ENCODE assay signal across 8 cellular contexts in genomic region chr6:142300758-142301251, GRCh38. TPM values are rescaled to one million over a fixed set of nuclear protein-coding genes. Genes with fewer than 3 reads are reported as not detected.
DNase-seq lines count a peak whose midpoint lies in the region; ATAC-seq, FAIRE-seq and TF ChIP-seq lines count a peak whose summit lies in the region.

No MANE protein-coding gene starts in this region.

- peaks cover 37% of the 10 kb centered on the region for H3K27me3 Mint-ChIP-seq in T-helper 2 cell treated with Interferon-gamma antibody and Interleukin-4, amounts not matched to agents 5 μg/mL and 100 μg/mL, for 36 hours (ENCODE audit: low read depth)
- peaks cover 49% of the 10 kb centered on the region for H3K27me3 Mint-ChIP-seq in activated T-helper 2 cell treated with anti-CD3 and anti-CD28 coated beads, Interferon-gamma antibody, Interleukin-2, Interleukin-4, amounts not matched to agents 10 μg/mL and 5 μg/mL and 100 μg/mL, durations not matched to agents 14 hours and 24 hours and 36 hours (ENCODE audit: low read depth)
- peaks cover 3 to 13% (median 6%) of the 10 kb centered on the region in 3 donors for H3K27me3 Mint-ChIP-seq in immature natural killer cell (ENCODE audit: low read depth in 3 of 3)
- H3K27me3 Mint-ChIP-seq in stimulated activated naive CD8-positive, alpha-beta T cell treated with anti-CD3 and anti-CD28 coated beads, Interleukin-15, amount 100 ng/mL, for 72 hours = peaks cover 14% of the 10 kb centered on the region

- no peak for TF ChIP-seq POLR2A in GM12891 (IDR thresholded peaks at IDR 0.05; ENCODE audit: low read depth, low read length)

- H3K4me3 Mint-ChIP-seq in T-helper 2 cell treated with Interferon-gamma antibody and Interleukin-4, amounts not matched to agents 5 μg/mL and 100 μg/mL, for 36 hours = peak overlapping the region; percentile 52
- peak overlapping the region; percentile 37 for H3K4me3 Mint-ChIP-seq in activated T-helper 2 cell treated with anti-CD3 and anti-CD28 coated beads, Interferon-gamma antibody, Interleukin-2, Interleukin-4, amounts not matched to agents 10 μg/mL and 5 μg/mL and 100 μg/mL, durations not matched to agents 14 hours and 24 hours and 36 hours (ENCODE audit: low read depth)
- peak overlapping the region in 3 of 5 donors; percentile 5 to 59 (median 57) for H3K4me3 Mint-ChIP-seq in immature natural killer cell
- H3K4me3 Mint-ChIP-seq in stimulated activated naive CD8-positive, alpha-beta T cell treated with anti-CD3 and anti-CD28 coated beads, Interleukin-15, amount 100 ng/mL, for 72 hours = peak overlapping the region; percentile 87 to 95

- no peaks in the 10 kb centered on the region for H3K4me1 Mint-ChIP-seq in T-helper 2 cell treated with Interferon-gamma antibody and Interleukin-4, amounts not matched to agents 5 μg/mL and 100 μg/mL, for 36 hours (ENCODE audit: low read depth)
- H3K4me1 Mint-ChIP-seq in activated T-helper 2 cell treated with anti-CD3 and anti-CD28 coated beads, Interferon-gamma antibody, Interleukin-2, Interleukin-4, amounts not matched to agents 10 μg/mL and 5 μg/mL and 100 μg/mL, durations not matched to agents 14 hours and 24 hours and 36 hours (ENCODE audit: low read depth) = peaks cover 2% of the 10 kb centered on the region
- H3K4me1 Mint-ChIP-seq in immature natural killer cell = peaks cover 0 to 3% of the 10 kb centered on the region in 2 donors
- H3K4me1 Mint-ChIP-seq in stimulated activated naive CD8-positive, alpha-beta T cell treated with anti-CD3 and anti-CD28 coated beads, Interleukin-15, amount 100 ng/mL, for 72 hours = peaks cover 21% of the 10 kb centered on the region

- no peak for FAIRE-seq in GM12891 (lab: Jason Lieb, UNC)

- intact Hi-C loops in activated T-helper 2 cell treated with anti-CD3 and anti-CD28 coated beads, Interferon-gamma antibody, Interleukin-2, Interleukin-4, amounts not matched to agents 10 μg/mL and 5 μg/mL and 100 μg/mL, durations not matched to agents 14 hours and 24 hours and 36 hours (cut with micrococcal nuclease) = no loop called here

- no peak for DNase-seq in T-helper 2 cell treated with Interferon-gamma antibody and Interleukin-4, amounts not matched to agents 5 μg/mL and 100 μg/mL, for 36 hours (ENCODE audit: low spot score)
- no peak for DNase-seq in T-helper 2 cell
- no peak for DNase-seq in activated T-helper 2 cell treated with anti-CD3 and anti-CD28 coated beads, Interferon-gamma antibody, Interleukin-2, Interleukin-4, amounts not matched to agents 10 μg/mL and 5 μg/mL and 100 μg/mL, durations not matched to agents 14 hours and 24 hours and 36 hours (ENCODE audit: low spot score)
- DNase-seq in immature natural killer cell = no peak
- no peak for DNase-seq in stimulated activated naive CD8-positive, alpha-beta T cell treated with anti-CD3 and anti-CD28 coated beads, Interleukin-15, amount 100 ng/mL, for 72 hours
- DNase-seq in GM12891 (ENCODE audit: insufficient read length, low spot score) = no peak

- no peaks in the 10 kb centered on the region for H3K36me3 Mint-ChIP-seq in T-helper 2 cell treated with Interferon-gamma antibody and Interleukin-4, amounts not matched to agents 5 μg/mL and 100 μg/mL, for 36 hours (ENCODE audit: low read depth)
- H3K36me3 Mint-ChIP-seq in activated T-helper 2 cell treated with anti-CD3 and anti-CD28 coated beads, Interferon-gamma antibody, Interleukin-2, Interleukin-4, amounts not matched to agents 10 μg/mL and 5 μg/mL and 100 μg/mL, durations not matched to agents 14 hours and 24 hours and 36 hours (ENCODE audit: low read depth) = no peaks in the 10 kb centered on the region
- peaks cover 0 to 4% (median 0%) of the 10 kb centered on the region in 3 donors for H3K36me3 Mint-ChIP-seq in immature natural killer cell

- no peak overlapping the region for H3K27ac Mint-ChIP-seq in T-helper 2 cell treated with Interferon-gamma antibody and Interleukin-4, amounts not matched to agents 5 μg/mL and 100 μg/mL, for 36 hours
- no peak overlapping the region for H3K27ac Mint-ChIP-seq in activated T-helper 2 cell treated with anti-CD3 and anti-CD28 coated beads, Interferon-gamma antibody, Interleukin-2, Interleukin-4, amounts not matched to agents 10 μg/mL and 5 μg/mL and 100 μg/mL, durations not matched to agents 14 hours and 24 hours and 36 hours
- H3K27ac Mint-ChIP-seq in immature natural killer cell = no peak overlapping the region
- no peak overlapping the region for H3K27ac Mint-ChIP-seq in stimulated activated naive CD8-positive, alpha-beta T cell treated with anti-CD3 and anti-CD28 coated beads, Interleukin-15, amount 100 ng/mL, for 72 hours

- ATAC-seq in stimulated activated naive CD8-positive, alpha-beta T cell treated with anti-CD3 and anti-CD28 coated beads, Interleukin-15, amount 100 ng/mL, for 72 hours = no peak
- ATAC-seq in GM19452 (IDR thresholded peaks at IDR 0.05; ENCODE audit: unreplicated experiment) (no peak), HG03460 (IDR thresholded peaks at IDR 0.05; ENCODE audit: unreplicated experiment) (no peak)

- H3K9me3 Mint-ChIP-seq in T-helper 2 cell treated with Interferon-gamma antibody and Interleukin-4, amounts not matched to agents 5 μg/mL and 100 μg/mL, for 36 hours = no peaks in the 10 kb centered on the region
- no peaks in the 10 kb centered on the region for H3K9me3 Mint-ChIP-seq in activated T-helper 2 cell treated with anti-CD3 and anti-CD28 coated beads, Interferon-gamma antibody, Interleukin-2, Interleukin-4, amounts not matched to agents 10 μg/mL and 5 μg/mL and 100 μg/mL, durations not matched to agents 14 hours and 24 hours and 36 hours
- no peaks in the 10 kb centered on the region for H3K9me3 Mint-ChIP-seq in immature natural killer cell
- no peaks in the 10 kb centered on the region for H3K9me3 Mint-ChIP-seq in stimulated activated naive CD8-positive, alpha-beta T cell treated with anti-CD3 and anti-CD28 coated beads, Interleukin-15, amount 100 ng/mL, for 72 hours

TF ChIP-seq in GM12891, 5 proteins besides CTCF, POLR2A, EP300 and RAD21:
- TF ChIP-seq TAF1 (IDR thresholded peaks at IDR 0.05; ENCODE audit: low read depth, low read length) (no peak), PAX5 (IDR thresholded peaks at IDR 0.05; ENCODE audit: insufficient read depth, low read length, severe bottlenecking) (no peak)

RNA-seq across cellular contexts. Expression of gene ADGRG6, which starts 1.0 kb away (rescaled TPM):
- 0.07 TPM in 1 of 2 replicates, not detected in the other for total RNA-seq in activated T-helper 2 cell treated with anti-CD3 and anti-CD28 coated beads, Interferon-gamma antibody, Interleukin-2, Interleukin-4, amounts not matched to agents 10 μg/mL and 5 μg/mL and 100 μg/mL, durations not matched to agents 14 hours and 24 hours and 36 hours
- under 1 TPM in 1 of 3 donors, not detected in 2; 0.47 TPM for polyA plus RNA-seq in immature natural killer cell
- polyA plus RNA-seq in GM12891 (2012; ENCODE audit: low read depth, missing spikeins) = not detected

Comparison
In these comparisons a context has a peak if more than half of its experiments do, and no peak if none do; other contexts are left out.
1. H3K4me3 Mint-ChIP-seq: peak in every context shown above with its lines; median percentile 91 in stimulated activated naive CD8-positive, alpha-beta T cell treated with anti-CD3 and anti-CD28 coated beads, Interleukin-15, amount 100 ng/mL, for 72 hours; 57 in immature natural killer cell; 52 in T-helper 2 cell treated with Interferon-gamma antibody and Interleukin-4, amounts not matched to agents 5 μg/mL and 100 μg/mL, for 36 hours; 37 in activated T-helper 2 cell treated with anti-CD3 and anti-CD28 coated beads, Interferon-gamma antibody, Interleukin-2, Interleukin-4, amounts not matched to agents 10 μg/mL and 5 μg/mL and 100 μg/mL, durations not matched to agents 14 hours and 24 hours and 36 hours.